In genomic region chr2:84891355-84892010, GRCh38 we compare ENCODE assay signal across 11 cellular contexts.
"Had no signal": no experiment of that assay in that cellular context is flagged by ENCODE, and none has a peak within 500 bp of the region (broad histone marks: within the 10 kb centered on the region; RNA-seq: fewer than 3 reads in every experiment).

No MANE protein-coding gene starts in this region.

- ATAC-seq: body of pancreas; effector memory CD8-positive, alpha-beta T cell; left ventricle myocardium superior had no signal

- H3K9ac ChIP-seq: parathyroid adenoma had no signal

- H3K4me3 Mint-ChIP-seq: central memory CD8-positive, alpha-beta T cell; effector memory CD8-positive, alpha-beta T cell had no signal

- H3K36me3 ChIP-seq: stomach, thoracic aorta had no signal

- H3K9me3 ChIP-seq: body of pancreas, stomach, thoracic aorta had no signal

- H3K4me3 ChIP-seq: body of pancreas, hepatocyte, skin epidermis, stomach, thoracic aorta had no signal

- H3K4me2 ChIP-seq: hepatocyte had no signal

- H3K9me3 Mint-ChIP-seq: central memory CD8-positive, alpha-beta T cell; effector memory CD8-positive, alpha-beta T cell had no signal

- DNase-seq: amniotic stem cell; body of pancreas; effector memory CD8-positive, alpha-beta T cell; left ventricle myocardium superior; mesendoderm; stomach had no signal

- H3K4me1 ChIP-seq: parathyroid adenoma had no signal

- H3K27me3 Mint-ChIP-seq: central memory CD8-positive, alpha-beta T cell; effector memory CD8-positive, alpha-beta T cell had no signal

- H2AFZ ChIP-seq: hepatocyte, parathyroid adenoma had no signal

- H3K27ac ChIP-seq: body of pancreas, hepatocyte, parathyroid adenoma, skin epidermis, stomach, thoracic aorta had no signal

- H3K27me3 ChIP-seq: body of pancreas, hepatocyte, stomach had no signal

- H3K79me2 ChIP-seq: hepatocyte, parathyroid adenoma had no signal
